2 cellular contexts compared by ENCODE assay signal in the genomic region with DNA sequence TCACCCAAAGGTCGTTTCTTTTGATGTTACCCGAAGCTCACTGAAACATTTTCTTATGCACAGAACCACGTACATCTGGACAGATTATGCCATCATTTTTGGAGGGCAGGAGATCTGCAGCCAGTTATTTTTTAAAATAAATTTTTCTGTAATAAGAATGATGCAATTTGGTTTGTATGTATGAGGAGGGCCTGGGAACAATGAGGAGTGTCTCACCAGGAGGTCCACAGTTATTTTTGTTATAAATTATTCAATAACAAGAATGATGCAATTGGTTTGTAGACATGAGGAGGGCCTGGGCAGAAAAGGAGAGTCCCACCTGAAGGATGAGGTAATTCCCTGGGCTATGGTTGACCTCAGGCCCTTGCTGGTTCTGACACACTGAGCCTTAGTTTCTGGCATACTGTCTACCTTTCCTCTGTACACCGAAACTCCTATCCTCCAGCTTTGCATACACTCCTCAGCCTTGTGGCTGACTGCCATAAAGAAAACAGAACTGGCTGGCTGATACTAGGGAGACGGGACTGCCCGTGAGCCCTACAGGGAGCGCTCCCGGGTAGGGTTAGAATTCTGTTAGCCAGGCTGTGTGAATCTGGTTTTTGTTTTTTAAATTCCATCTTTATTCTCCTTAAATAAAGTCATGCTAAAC.
A peak's percentile ranks its signal among the peaks of the same experiment; 100 is the strongest.
TF ChIP-seq lines count a peak whose summit lies in the region.

No MANE protein-coding gene starts in this region.

TF ChIP-seq in A549, 52 proteins besides CTCF, POLR2A, EP300 and RAD21:
- 0 out of 2 replicates have a peak, but pooled peaks have one; percentile 38 for TF ChIP-seq CBX8 (IDR thresholded peaks at IDR 0.05)
- TF ChIP-seq TFCP2L1 (CRISPR knock-in tag; IDR thresholded peaks at IDR 0.05) = no peak
- TF ChIP-seq RARB (CRISPR knock-in tag; IDR thresholded peaks at IDR 0.05) = no peak

TF ChIP-seq in H1, 55 proteins besides CTCF, POLR2A, EP300 and RAD21:
- no peak for TF ChIP-seq NRF1 (IDR thresholded peaks at IDR 0.05; ENCODE audit: low read depth, low read length)
- no peak for TF ChIP-seq POU5F1 (IDR thresholded peaks at IDR 0.05; ENCODE audit: low read depth, low read length)
- TF ChIP-seq SRF (IDR thresholded peaks at IDR 0.05; ENCODE audit: low read depth, low read length) = no peak
- no peak for TF ChIP-seq CTBP2 (IDR thresholded peaks at IDR 0.05; ENCODE audit: borderline replicate concordance, insufficient read depth, insufficient read length, low read length)
- TF ChIP-seq NANOG (IDR thresholded peaks at IDR 0.05; ENCODE audit: insufficient read depth, low read depth, low read length, poor library complexity, severe bottlenecking) = no peak
- no peak for TF ChIP-seq PHF8 (conservative IDR thresholded peaks at IDR 0.05; ENCODE audit: low read depth, low read length)
- TF ChIP-seq KDM4A (IDR thresholded peaks at IDR 0.05; ENCODE audit: low read depth, low read length, severe bottlenecking) = no peak
- no peak for TF ChIP-seq TBP (IDR thresholded peaks at IDR 0.05; ENCODE audit: low read depth, low read length)
- TF ChIP-seq CHD2 (IDR thresholded peaks at IDR 0.05; ENCODE audit: low read length) = no peak
- no peak for TF ChIP-seq ASH2L (IDR thresholded peaks at IDR 0.05; ENCODE audit: low read length)
- no peak for TF ChIP-seq EGR1 (IDR thresholded peaks at IDR 0.05; ENCODE audit: borderline replicate concordance, low read depth, low read length)
- no peak for TF ChIP-seq BCL11A (IDR thresholded peaks at IDR 0.05; ENCODE audit: low read depth in 2 of 2, low read length in 2 of 2)
- no peak for TF ChIP-seq CHD1 (IDR thresholded peaks at IDR 0.05; ENCODE audit: low read depth, low read length)
- TF ChIP-seq GABPA (IDR thresholded peaks at IDR 0.05; ENCODE audit: borderline replicate concordance, insufficient read depth, low read length) = no peak
- no peak for TF ChIP-seq SP1 (IDR thresholded peaks at IDR 0.05; ENCODE audit: low read depth, low read length)
- TF ChIP-seq SP4 (IDR thresholded peaks at IDR 0.05; ENCODE audit: low read length) = no peak
- no peak for TF ChIP-seq SP2 (IDR thresholded peaks at IDR 0.05; ENCODE audit: low read length)
- no peak for TF ChIP-seq BACH1 (IDR thresholded peaks at IDR 0.05; ENCODE audit: low read length)
- no peak for TF ChIP-seq GTF2F1 (IDR thresholded peaks at IDR 0.05; ENCODE audit: borderline replicate concordance, low read depth, low read length)
